In the genomic region with DNA sequence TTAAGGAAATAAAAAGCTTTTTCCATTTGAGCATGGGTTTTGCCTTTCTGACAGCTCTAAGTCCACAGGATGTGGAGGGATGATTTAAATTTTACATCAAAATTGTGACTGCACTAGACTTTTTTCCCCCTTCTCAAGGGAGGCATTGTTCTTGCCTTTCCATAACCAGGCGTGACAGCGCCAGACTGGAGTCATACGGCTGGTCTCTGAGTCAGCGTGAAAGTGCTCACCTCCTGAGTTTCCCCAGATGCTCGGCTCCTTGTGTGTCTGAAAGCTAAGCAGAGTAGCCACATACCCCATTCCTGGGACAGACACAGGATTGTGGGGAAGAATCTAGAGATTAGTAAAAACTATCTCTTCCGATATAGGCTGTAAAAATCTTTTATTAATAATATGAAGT, we compare ENCODE assay signal across 1 cellular context.
TF ChIP-seq lines count a peak whose summit lies in the region.

No MANE protein-coding gene starts in this region.

TF ChIP-seq in SK-N-SH treated with all-trans-retinoic acid at 6 μM for 48 hours, 23 proteins besides CTCF, POLR2A, EP300 and RAD21 (continued from another document):
- TF ChIP-seq ZNF70 (CRISPR knock-in tag; IDR thresholded peaks at IDR 0.05) (no peak), ARNTL (CRISPR knock-in tag; IDR thresholded peaks at IDR 0.05; ENCODE audit: borderline replicate concordance, low read depth) (no peak), OSR1 (CRISPR knock-in tag; IDR thresholded peaks at IDR 0.05) (no peak), BACH2 (CRISPR knock-in tag; IDR thresholded peaks at IDR 0.05; ENCODE audit: borderline replicate concordance) (no peak), ISL1 (CRISPR knock-in tag; IDR thresholded peaks at IDR 0.05) (no peak), CSRNP3 (CRISPR knock-in tag; IDR thresholded peaks at IDR 0.05) (no peak)
